ENCODE assay signal across 8 cellular contexts in the genomic region with DNA sequence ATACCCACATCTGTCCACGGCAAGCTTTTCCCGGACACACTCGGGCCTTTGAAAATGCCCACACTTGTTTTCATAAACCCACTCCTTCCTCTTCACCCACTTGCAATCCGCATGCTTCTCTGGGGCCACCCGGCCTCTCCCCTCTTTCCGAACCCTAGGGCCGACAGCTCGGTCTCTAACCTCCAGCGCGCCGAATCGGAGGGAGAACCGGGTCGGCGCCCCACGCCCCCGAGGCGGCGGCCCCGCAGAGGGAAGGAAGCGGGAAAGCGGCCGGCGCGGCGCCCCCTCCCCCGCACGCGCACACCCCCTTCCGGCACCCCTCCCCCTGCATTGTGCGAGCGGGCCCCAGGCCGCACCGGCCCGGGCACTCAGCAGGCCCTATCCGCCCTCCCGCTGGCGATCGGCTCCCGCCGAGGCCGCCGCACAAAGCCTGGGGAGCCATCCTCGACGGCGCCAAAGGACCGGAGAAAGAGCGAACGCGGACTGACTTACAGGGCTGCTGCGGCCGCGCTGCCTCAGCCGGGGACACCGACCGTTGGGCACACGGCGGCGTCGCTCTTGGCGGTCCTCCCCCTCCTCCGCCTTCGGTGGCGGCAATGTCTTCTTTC. TPM values are rescaled to one million over a fixed set of nuclear protein-coding genes. Genes with fewer than 3 reads are reported as not detected.
DNase-seq lines count a peak whose midpoint lies in the region; ATAC-seq, FAIRE-seq and TF ChIP-seq lines count a peak whose summit lies in the region.

No MANE protein-coding gene starts in this region.

- peak overlapping the region in 3 of 7 donors; percentile 92 to 94 (median 94) for H3K4me3 Mint-ChIP-seq in CD8-positive, alpha-beta memory T cell
- no peak overlapping the region for H3K4me3 Mint-ChIP-seq in activated naive CD4-positive, alpha-beta T cell treated with anti-CD3 and anti-CD28 coated beads, Interleukin-2, amount 50 U/mL, for 24 hours
- H3K4me3 Mint-ChIP-seq in progenitor cell of endocrine pancreas (ENCODE audit: low read depth): no peak overlapping the region

- H3K4me3 ChIP-seq in CD8-positive, alpha-beta memory T cell (ENCODE audit: low read length): peak overlapping the region; percentile 82
- H3K4me3 ChIP-seq in heart right ventricle: peak overlapping the region; percentile 59 to 93 (median 87)

- H3K27me3 Mint-ChIP-seq in CD8-positive, alpha-beta memory T cell: no peaks in the 10 kb centered on the region
- no peaks in the 10 kb centered on the region for H3K27me3 Mint-ChIP-seq in activated naive CD4-positive, alpha-beta T cell treated with anti-CD3 and anti-CD28 coated beads, Interleukin-2, amount 50 U/mL, for 24 hours
- H3K27me3 Mint-ChIP-seq in progenitor cell of endocrine pancreas: no peaks in the 10 kb centered on the region

- FAIRE-seq in urothelium cell line (lab: Jason Lieb, UNC): no peak

- peak; percentile 31 for ATAC-seq in GM19395 (IDR thresholded peaks at IDR 0.05; ENCODE audit: unreplicated experiment)
- ATAC-seq in HG03460 (IDR thresholded peaks at IDR 0.05; ENCODE audit: unreplicated experiment): peak; percentile 33
- ATAC-seq in heart right ventricle: peak; percentile 54 to 82 (median 68)

- H3K27me3 ChIP-seq in CD8-positive, alpha-beta memory T cell (ENCODE audit: insufficient read depth, low read length, poor library complexity, severe bottlenecking): no peaks in the 10 kb centered on the region
- H3K27me3 ChIP-seq in heart right ventricle: no peaks in the 10 kb centered on the region

- intact Hi-C loops in heart right ventricle (cut with DNase I): no loop called here

- H3K4me1 Mint-ChIP-seq in CD8-positive, alpha-beta memory T cell: peaks cover 43 to 46% (median 46%) of the 10 kb centered on the region in 3 donors
- peaks cover 49% of the 10 kb centered on the region for H3K4me1 Mint-ChIP-seq in activated naive CD4-positive, alpha-beta T cell treated with anti-CD3 and anti-CD28 coated beads, Interleukin-2, amount 50 U/mL, for 24 hours
- peaks cover 38% of the 10 kb centered on the region for H3K4me1 Mint-ChIP-seq in progenitor cell of endocrine pancreas (ENCODE audit: low read depth)

- POLR2A ChIA-PET in CD8-positive, alpha-beta memory T cell (lab: Charles Lee): interaction anchor here (0.6 kb wide), 1 partner anchor 17 kb away, joined by 3 read pairs; no protein-coding TSS in a partner anchor

- peaks cover 57% of the 10 kb centered on the region for H3K4me1 ChIP-seq in CD8-positive, alpha-beta memory T cell (ENCODE audit: insufficient read depth, low read length)
- peaks cover 9 to 59% (median 47%) of the 10 kb centered on the region in 9 donors for H3K4me1 ChIP-seq in heart right ventricle

- peak overlapping the region; percentile 74 for H3K27ac ChIP-seq in CD8-positive, alpha-beta memory T cell (ENCODE audit: low read depth, low read length)
- H3K27ac ChIP-seq in heart right ventricle: peak overlapping the region; percentile 71 to 99 (median 96)

- no peaks in the 10 kb centered on the region for H3K36me3 ChIP-seq in CD8-positive, alpha-beta memory T cell (ENCODE audit: insufficient read depth, low read length)
- H3K36me3 ChIP-seq in heart right ventricle: peaks cover 0 to 4% (median 0%) of the 10 kb centered on the region in 9 donors

- peak overlapping the region in 7 of 8 donors; percentile 27 to 95 (median 88) for H3K27ac Mint-ChIP-seq in CD8-positive, alpha-beta memory T cell
- peak overlapping the region; percentile 93 for H3K27ac Mint-ChIP-seq in activated naive CD4-positive, alpha-beta T cell treated with anti-CD3 and anti-CD28 coated beads, Interleukin-2, amount 50 U/mL, for 24 hours
- peak overlapping the region; percentile 90 for H3K27ac Mint-ChIP-seq in progenitor cell of endocrine pancreas

- CTCF ChIA-PET in CD8-positive, alpha-beta memory T cell (lab: Charles Lee): interaction anchor here (1.7 kb wide), 1 partner anchor 24 kb away, joined by 8 read pairs; no protein-coding TSS in a partner anchor

- peaks cover 0 to 20% (median 8%) of the 10 kb centered on the region in 3 donors for H3K36me3 Mint-ChIP-seq in CD8-positive, alpha-beta memory T cell
- peaks cover 3% of the 10 kb centered on the region for H3K36me3 Mint-ChIP-seq in activated naive CD4-positive, alpha-beta T cell treated with anti-CD3 and anti-CD28 coated beads, Interleukin-2, amount 50 U/mL, for 24 hours
- H3K36me3 Mint-ChIP-seq in progenitor cell of endocrine pancreas (ENCODE audit: insufficient read depth): peaks cover 4% of the 10 kb centered on the region

- no peaks in the 10 kb centered on the region for H3K9me3 Mint-ChIP-seq in CD8-positive, alpha-beta memory T cell
- H3K9me3 Mint-ChIP-seq in activated naive CD4-positive, alpha-beta T cell treated with anti-CD3 and anti-CD28 coated beads, Interleukin-2, amount 50 U/mL, for 24 hours: no peaks in the 10 kb centered on the region
- no peaks in the 10 kb centered on the region for H3K9me3 Mint-ChIP-seq in progenitor cell of endocrine pancreas (ENCODE audit: low read depth)

- TF ChIP-seq CTCF in heart right ventricle (IDR thresholded peaks at IDR 0.05) (no peak), progenitor cell of endocrine pancreas (IDR thresholded peaks at IDR 0.05; ENCODE audit: unreplicated experiment) (no peak)

- WGBS in heart right ventricle, 2 donors: 0 to 1% methylated on average over 58 to 64 of the region's 64 CpGs

- DNase-seq in CD8-positive, alpha-beta memory T cell: peak in 4 of 5 donors; percentile 36 to 71 (median 58)
- DNase-seq in SHP77 treated with DMSO at 0.1 percent for 48 hours (lab: John Stamatoyannopoulos, UW) (peak; percentile 4), heart right ventricle (peak; percentile 49 to 57), progenitor cell of endocrine pancreas (ENCODE audit: low spot score, unreplicated experiment) (peak; percentile 47), urothelium cell line (ENCODE audit: low spot score) (peak; percentile 71)

- no peaks in the 10 kb centered on the region for H3K9me3 ChIP-seq in CD8-positive, alpha-beta memory T cell (ENCODE audit: low read length)
- H3K9me3 ChIP-seq in heart right ventricle: no peaks in the 10 kb centered on the region

RNA-seq across cellular contexts. Expression of a gene that starts 0.4 kb away (rescaled TPM):
- 100 to 1,000 TPM; 120 to 121 TPM for total RNA-seq in CD8-positive, alpha-beta memory T cell
- 17.0 TPM for polyA plus RNA-seq in CD8-positive, alpha-beta memory T cell
- total RNA-seq in heart right ventricle: 10 to 100 TPM; 60.1 to 79.1 (median 69.1) TPM
- 10 to 100 TPM; 12.4 to 24.6 TPM for polyA plus RNA-seq in heart right ventricle
- total RNA-seq in progenitor cell of endocrine pancreas: 123 and 128 TPM in 2 replicates

Comparison
In these comparisons a context has a peak if more than half of its experiments do, and no peak if none do; other contexts are left out.
1. Peak in every context shown above with its lines: DNase-seq, ATAC-seq, H3K4me3 ChIP-seq and H3K27ac ChIP-seq.
2. DNase-seq: peak in every context shown above with its lines; median percentile 71 in urothelium cell line; 58 in CD8-positive, alpha-beta memory T cell; 53 in heart right ventricle; 47 in progenitor cell of endocrine pancreas; 4 in SHP77 treated with DMSO at 0.1 percent for 48 hours.